ENCODE assay signal across 8 cellular contexts in the genomic region with DNA sequence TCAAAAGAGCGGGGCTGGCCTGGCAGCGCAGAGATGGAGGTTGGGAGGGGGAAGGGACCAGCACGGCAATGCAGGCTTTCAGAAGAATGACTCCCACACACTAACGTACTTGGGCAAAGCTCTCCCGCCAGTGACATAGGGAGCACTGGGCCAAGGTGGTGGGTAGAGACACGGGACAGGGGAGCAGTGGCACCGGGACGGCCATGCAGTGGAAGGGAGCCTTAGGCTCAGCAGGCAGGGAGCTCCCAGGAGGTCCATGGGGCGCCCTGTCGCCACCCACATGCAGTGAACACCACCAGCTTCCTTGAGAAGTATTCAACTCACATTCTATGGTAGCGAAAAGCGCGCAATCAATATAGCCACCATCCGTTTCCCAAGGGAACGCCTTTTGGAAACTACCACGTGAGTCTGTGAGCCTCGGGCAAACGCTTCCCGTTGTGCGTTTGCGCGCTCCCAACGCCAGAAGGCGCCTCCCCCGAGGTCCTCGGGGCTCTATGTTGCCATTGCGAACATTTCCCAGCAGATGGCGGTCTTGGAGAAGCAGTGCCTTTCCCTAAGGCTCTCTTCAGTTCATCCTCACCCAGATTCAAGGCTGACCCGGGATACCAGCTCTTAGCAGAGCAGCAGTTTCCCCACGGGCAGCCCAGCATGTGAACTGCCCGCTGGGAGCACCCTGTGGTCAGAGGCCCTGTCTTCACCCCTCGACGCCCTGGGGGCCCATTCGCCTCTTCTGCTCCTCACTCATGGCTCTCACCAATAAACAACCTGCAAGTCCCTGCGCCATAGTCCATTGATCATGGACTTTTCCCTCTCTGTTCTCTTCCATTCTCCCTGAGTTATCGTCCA. TPM values are rescaled to one million over a fixed set of nuclear protein-coding genes. Genes with fewer than 3 reads are reported as not detected.
DNase-seq lines count a peak whose midpoint lies in the region; ATAC-seq and TF ChIP-seq lines count a peak whose summit lies in the region.

No MANE protein-coding gene starts in this region.

- CTCF ChIA-PET in HEK293T (lab: Yijun Ruan, JAX): interaction anchor here (0.7 to 2.6 kb wide), 8 partner anchors 10 to 169 kb away, joined by 3 to 11 read pairs (median 3); a partner anchor contains a TSS

- H3K9me3 Mint-ChIP-seq in progenitor cell of endocrine pancreas (ENCODE audit: low read depth): no peaks in the 10 kb centered on the region

- no peak overlapping the region for H3K27ac Mint-ChIP-seq in progenitor cell of endocrine pancreas

- peak overlapping the region; percentile 54 for H3K4me3 ChIP-seq in upper lobe of right lung

- H3K27me3 Mint-ChIP-seq in progenitor cell of endocrine pancreas: peaks cover 26% of the 10 kb centered on the region

- H3K27me3 ChIP-seq in upper lobe of right lung: peaks cover 3% of the 10 kb centered on the region

- peaks cover 8% of the 10 kb centered on the region for H3K4me1 ChIP-seq in upper lobe of right lung

- H3K27ac ChIP-seq in upper lobe of right lung: no peak overlapping the region

- no peaks in the 10 kb centered on the region for H3K9me3 ChIP-seq in upper lobe of right lung

- TF ChIP-seq CTCF in progenitor cell of endocrine pancreas (IDR thresholded peaks at IDR 0.05; ENCODE audit: unreplicated experiment) (peak; percentile 98), upper lobe of right lung (IDR thresholded peaks at IDR 0.05) (peak; percentile 96)

- no peaks in the 10 kb centered on the region for H3K36me3 ChIP-seq in upper lobe of right lung

- peak; percentile 84 to 88 for ATAC-seq in left cardiac atrium
- ATAC-seq in upper lobe of right lung: peak; percentile 97

- H3K4me1 Mint-ChIP-seq in progenitor cell of endocrine pancreas (ENCODE audit: low read depth): peaks cover 5% of the 10 kb centered on the region

- DNase-seq in GM03348 (ENCODE audit: low spot score): peak; percentile 97
- DNase-seq in HEK293T (ENCODE audit: extremely low spot score): peak; percentile 98
- peak; percentile 79 for DNase-seq in NCI-H1092 (lab: John Stamatoyannopoulos, UW)
- DNase-seq in SW480 (ENCODE audit: low spot score): peak; percentile 86
- DNase-seq in amniotic epithelial cell (ENCODE audit: low read depth): peak; percentile 75
- peak; percentile 88 for DNase-seq in left cardiac atrium
- DNase-seq in progenitor cell of endocrine pancreas (ENCODE audit: low spot score, unreplicated experiment): peak; percentile 76
- peak; percentile 89 for DNase-seq in upper lobe of right lung

- H3K36me3 Mint-ChIP-seq in progenitor cell of endocrine pancreas (ENCODE audit: insufficient read depth): no peaks in the 10 kb centered on the region

- POLR2A ChIA-PET in HEK293T (lab: Yijun Ruan, JAX): no interaction called here

- peak overlapping the region; percentile 71 for H3K4me3 Mint-ChIP-seq in progenitor cell of endocrine pancreas (ENCODE audit: low read depth)

- intact Hi-C loops in left cardiac atrium (cut with DNase I) (no loop called here), upper lobe of right lung (cut with DNase I) (no loop called here)

TF ChIP-seq in HEK293T, 16 proteins besides CTCF, POLR2A, EP300 and RAD21:
- TF ChIP-seq L3MBTL2 (conservative IDR thresholded peaks at IDR 0.05) (peak; percentile 91), SUZ12 (IDR thresholded peaks at IDR 0.05) (no peak), LEF1 (IDR thresholded peaks at IDR 0.05; ENCODE audit: borderline replicate concordance) (no peak), FOXA1 (IDR thresholded peaks at IDR 0.05) (no peak), TARDBP (IDR thresholded peaks at IDR 0.05) (no peak), FOXK2 (IDR thresholded peaks at IDR 0.05) (no peak)
- TF ChIP-seq, protein P1, sequence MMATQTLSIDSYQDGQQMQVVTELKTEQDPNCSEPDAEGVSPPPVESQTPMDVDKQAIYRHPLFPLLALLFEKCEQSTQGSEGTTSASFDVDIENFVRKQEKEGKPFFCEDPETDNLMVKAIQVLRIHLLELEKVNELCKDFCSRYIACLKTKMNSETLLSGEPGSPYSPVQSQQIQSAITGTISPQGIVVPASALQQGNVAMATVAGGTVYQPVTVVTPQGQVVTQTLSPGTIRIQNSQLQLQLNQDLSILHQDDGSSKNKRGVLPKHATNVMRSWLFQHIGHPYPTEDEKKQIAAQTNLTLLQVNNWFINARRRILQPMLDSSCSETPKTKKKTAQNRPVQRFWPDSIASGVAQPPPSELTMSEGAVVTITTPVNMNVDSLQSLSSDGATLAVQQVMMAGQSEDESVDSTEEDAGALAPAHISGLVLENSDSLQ (IDR thresholded peaks at IDR 0.05): no peak

RNA-seq across cellular contexts. Expression of a gene that starts 16.4 kb away (rescaled TPM):
- total RNA-seq in left cardiac atrium: not detected
- total RNA-seq in progenitor cell of endocrine pancreas: not detected in 2 replicates
- total RNA-seq in upper lobe of right lung: not detected
